In genomic region chr10:121904888-121905287, GRCh38 we compare ENCODE assay signal across 20 cellular contexts.
"Had no signal": no experiment of that assay in that cellular context is flagged by ENCODE, and none has a peak within 500 bp of the region (broad histone marks: within the 10 kb centered on the region; RNA-seq: fewer than 3 reads in every experiment).

No MANE protein-coding gene starts in this region.

- H3K4me3 ChIP-seq: coronary artery, dorsolateral prefrontal cortex, gastroesophageal sphincter, skin epidermis, thoracic aorta, uterus had no signal

- H3K27ac ChIP-seq: coronary artery, gastroesophageal sphincter, parathyroid adenoma, skin epidermis, thoracic aorta, uterus had no signal

- DNase-seq: activated CD4-positive, alpha-beta T cell treated with anti-CD3 and anti-CD28 coated beads for 36 hours; activated CD4-positive, CD25-positive, alpha-beta regulatory T cell; activated CD8-positive, alpha-beta memory T cell treated with anti-CD3 and anti-CD28 coated beads, Interleukin-2, amount 10 ng/mL, durations not matched to agents 7 days and 5 days; activated CD8-positive, alpha-beta T cell treated with anti-CD3 and anti-CD28 coated beads, Interleukin-2, amount 10 ng/mL, durations not matched to agents 7 days and 5 days; activated naive CD8-positive, alpha-beta T cell treated with anti-CD3 and anti-CD28 coated beads, Interleukin-2, amount 50 U/mL, for 24 hours; activated T-cell treated with anti-CD3 and anti-CD28 coated beads, Interleukin-2, amount 50 U/mL, for 48 hours; dorsolateral prefrontal cortex; effector memory CD4-positive, alpha-beta T cell; mammary epithelial cell; stimulated activated CD4-positive, alpha-beta T cell treated with anti-CD3 and anti-CD28 coated beads, Interleukin-12 subunit alpha, Interleukin-12 subunit beta, amount 100 ng/mL, for 4 hours; stimulated activated CD4-positive, alpha-beta T cell treated with anti-CD3 and anti-CD28 coated beads, Interleukin-4, amount 100 ng/mL, for 1 hour; stimulated activated naive CD8-positive, alpha-beta T cell treated with anti-CD3 and anti-CD28 coated beads, Interleukin-15, Interleukin-2, amounts not matched to agents 100 U/mL and 50 U/mL, for 24 hours; T-cell; uterus had no signal

- H3K9ac ChIP-seq: parathyroid adenoma had no signal

- H3K9me3 ChIP-seq: gastroesophageal sphincter, thoracic aorta, uterus had no signal

- H3K36me3 ChIP-seq: uterus had no signal

- H3K4me1 ChIP-seq: gastroesophageal sphincter, parathyroid adenoma had no signal

- ATAC-seq: activated CD4-positive, alpha-beta T cell treated with anti-CD3 and anti-CD28 coated beads for 36 hours; activated CD8-positive, alpha-beta memory T cell treated with anti-CD3 and anti-CD28 coated beads, Interleukin-2, amount 10 ng/mL, durations not matched to agents 7 days and 5 days; activated CD8-positive, alpha-beta T cell treated with anti-CD3 and anti-CD28 coated beads, Interleukin-2, amount 10 ng/mL, durations not matched to agents 7 days and 5 days; activated naive CD8-positive, alpha-beta T cell treated with anti-CD3 and anti-CD28 coated beads, Interleukin-2, amount 50 U/mL, for 24 hours; gastroesophageal sphincter; sciatic nerve; stimulated activated naive CD8-positive, alpha-beta T cell treated with anti-CD3 and anti-CD28 coated beads, Interleukin-15, Interleukin-2, amounts not matched to agents 100 U/mL and 50 U/mL, for 24 hours; T-cell had no signal

- H3K27me3 ChIP-seq: dorsolateral prefrontal cortex, gastroesophageal sphincter, uterus had no signal
